8 cellular contexts compared by ENCODE assay signal in genomic region chr4:70704333-70705145, GRCh38. TPM values are rescaled to one million over a fixed set of nuclear protein-coding genes. Genes with fewer than 3 reads are reported as not detected.
DNase-seq lines count a peak whose midpoint lies in the region; ATAC-seq, FAIRE-seq and TF ChIP-seq lines count a peak whose summit lies in the region.

No MANE protein-coding gene starts in this region.

- peak overlapping the region; percentile 84 for H3K4me3 Mint-ChIP-seq in activated T-helper 2 cell treated with anti-CD3 and anti-CD28 coated beads, Interferon-gamma antibody, Interleukin-2, Interleukin-4, amounts not matched to agents 10 μg/mL and 5 μg/mL and 100 μg/mL, durations not matched to agents 14 hours and 24 hours and 36 hours (ENCODE audit: low read depth)
- peak overlapping the region; percentile 82 to 95 (median 93) for H3K4me3 Mint-ChIP-seq in naive thymus-derived CD4-positive, alpha-beta T cell

- peak overlapping the region; percentile 62 for H2AFZ ChIP-seq in fibroblast of lung (ENCODE audit: low read length)

- CTCF ChIA-PET in Panc1 (lab: Charles Lee), result interaction anchor here (0.6 to 0.8 kb wide), 4 partner anchors 25 to 963 kb away, joined by 3 to 6 read pairs (median 4); no protein-coding TSS in a partner anchor
- CTCF ChIA-PET in naive thymus-derived CD4-positive, alpha-beta T cell (lab: Charles Lee), result interaction anchor here (0.5 to 4.1 kb wide), 13 partner anchors 11 to 146 kb away, joined by 3 to 31 read pairs (median 3); partner anchors contain the start of gene UTP3

- H3K9me3 ChIP-seq in Panc1 (ENCODE audit: control insufficient read depth, insufficient read depth, low read depth, low read length), result no peaks in the 10 kb centered on the region
- H3K9me3 ChIP-seq in fibroblast of lung (ENCODE audit: control insufficient read depth, insufficient read depth, low read depth, low read length), result no peaks in the 10 kb centered on the region
- no peaks in the 10 kb centered on the region for H3K9me3 ChIP-seq in naive thymus-derived CD4-positive, alpha-beta T cell (ENCODE audit: control insufficient read depth in 2 of 3, low read length in 3 of 3)

- no peaks in the 10 kb centered on the region for H4K20me1 ChIP-seq in fibroblast of lung (ENCODE audit: control insufficient read depth, extremely low read depth, insufficient read depth, low read length)

- H3K36me3 ChIP-seq in Panc1 (ENCODE audit: control insufficient read depth, insufficient read depth, low read length) (no peaks in the 10 kb centered on the region), fibroblast of lung (ENCODE audit: control insufficient read depth, insufficient read depth, low read length) (no peaks in the 10 kb centered on the region)
- no peaks in the 10 kb centered on the region for H3K36me3 ChIP-seq in naive thymus-derived CD4-positive, alpha-beta T cell (ENCODE audit: control insufficient read depth in 2 of 3, insufficient read depth in 3 of 3, low read length in 3 of 3)

- no peaks in the 10 kb centered on the region for H3K9me3 Mint-ChIP-seq in activated T-helper 2 cell treated with anti-CD3 and anti-CD28 coated beads, Interferon-gamma antibody, Interleukin-2, Interleukin-4, amounts not matched to agents 10 μg/mL and 5 μg/mL and 100 μg/mL, durations not matched to agents 14 hours and 24 hours and 36 hours
- H3K9me3 Mint-ChIP-seq in naive thymus-derived CD4-positive, alpha-beta T cell, result no peaks in the 10 kb centered on the region

- H3K36me3 Mint-ChIP-seq in activated T-helper 2 cell treated with anti-CD3 and anti-CD28 coated beads, Interferon-gamma antibody, Interleukin-2, Interleukin-4, amounts not matched to agents 10 μg/mL and 5 μg/mL and 100 μg/mL, durations not matched to agents 14 hours and 24 hours and 36 hours (ENCODE audit: low read depth), result no peaks in the 10 kb centered on the region
- H3K36me3 Mint-ChIP-seq in naive thymus-derived CD4-positive, alpha-beta T cell, result no peaks in the 10 kb centered on the region

- H3K79me2 ChIP-seq in fibroblast of lung (ENCODE audit: control insufficient read depth, insufficient read depth, low read length), result peaks cover 30% of the 10 kb centered on the region

- peaks cover 27% of the 10 kb centered on the region for H3K4me1 Mint-ChIP-seq in activated T-helper 2 cell treated with anti-CD3 and anti-CD28 coated beads, Interferon-gamma antibody, Interleukin-2, Interleukin-4, amounts not matched to agents 10 μg/mL and 5 μg/mL and 100 μg/mL, durations not matched to agents 14 hours and 24 hours and 36 hours (ENCODE audit: low read depth)
- H3K4me1 Mint-ChIP-seq in naive thymus-derived CD4-positive, alpha-beta T cell, result peaks cover 17 to 43% (median 33%) of the 10 kb centered on the region in 7 donors

- H3K27ac ChIP-seq in Panc1 (ENCODE audit: low read length), result peak overlapping the region; percentile 87
- H3K27ac ChIP-seq in fibroblast of lung (ENCODE audit: insufficient read depth, low read length), result peak overlapping the region; percentile 91
- H3K27ac ChIP-seq in naive thymus-derived CD4-positive, alpha-beta T cell (ENCODE audit: low read depth, low read length), result peak overlapping the region; percentile 88
- peak overlapping the region; percentile 66 for H3K27ac ChIP-seq in temporal lobe (ENCODE audit: low read depth, low read length)

- H3K4me1 ChIP-seq in Panc1 (ENCODE audit: control insufficient read depth, insufficient read depth, low read length) (peaks cover 17% of the 10 kb centered on the region), fibroblast of lung (ENCODE audit: control insufficient read depth, extremely low read depth, insufficient read depth, low read length) (peaks cover 4% of the 10 kb centered on the region)
- peaks cover 12 to 18% of the 10 kb centered on the region in 2 donors for H3K4me1 ChIP-seq in naive thymus-derived CD4-positive, alpha-beta T cell (ENCODE audit: control insufficient read depth in 2 of 2, insufficient read depth in 2 of 2, low read length in 2 of 2)

- H3K9ac ChIP-seq in fibroblast of lung (ENCODE audit: insufficient read depth, low read length), result peak overlapping the region; percentile 81

- intact Hi-C loops in Panc1 (cut with micrococcal nuclease; ENCODE audit: unreplicated experiment), result loop anchor here (2.0 kb wide), 1 partner anchor 16 kb away; the partner anchor contains the start of gene UTP3
- intact Hi-C loops in activated T-helper 2 cell treated with anti-CD3 and anti-CD28 coated beads, Interferon-gamma antibody, Interleukin-2, Interleukin-4, amounts not matched to agents 10 μg/mL and 5 μg/mL and 100 μg/mL, durations not matched to agents 14 hours and 24 hours and 36 hours (cut with micrococcal nuclease), result loop anchor here (1.0 to 5.0 kb wide), 6 partner anchors 16 to 293 kb away; partner anchors contain the start of genes GRSF1, MOB1B and UTP3
- intact Hi-C loops in naive thymus-derived CD4-positive, alpha-beta T cell (cut with micrococcal nuclease), result loop anchor here (1.0 to 5.0 kb wide), 10 partner anchors 16 to 872 kb away; partner anchors contain the start of genes DCK (in 2 of the 2), GRSF1 (in 2 of the 2), MOB1B (in 2 of the 2) and UTP3 (in 2 of the 2)

- no peaks in the 10 kb centered on the region for H3K27me3 Mint-ChIP-seq in activated T-helper 2 cell treated with anti-CD3 and anti-CD28 coated beads, Interferon-gamma antibody, Interleukin-2, Interleukin-4, amounts not matched to agents 10 μg/mL and 5 μg/mL and 100 μg/mL, durations not matched to agents 14 hours and 24 hours and 36 hours (ENCODE audit: low read depth)
- H3K27me3 Mint-ChIP-seq in naive thymus-derived CD4-positive, alpha-beta T cell, result no peaks in the 10 kb centered on the region

- in situ Hi-C loops in Panc1 (cut with HindIII; ENCODE audit: low pct_unique_long_range_greater_than_20kb, low sequenced_read_pairs), result no loop called here

- ATAC-seq in GM21390 (IDR thresholded peaks at IDR 0.05; ENCODE audit: unreplicated experiment), result peak; percentile 66
- peak; percentile 89 for ATAC-seq in Panc1
- ATAC-seq in naive thymus-derived CD4-positive, alpha-beta T cell, result peak; percentile 67

- H3K27ac Mint-ChIP-seq in activated T-helper 2 cell treated with anti-CD3 and anti-CD28 coated beads, Interferon-gamma antibody, Interleukin-2, Interleukin-4, amounts not matched to agents 10 μg/mL and 5 μg/mL and 100 μg/mL, durations not matched to agents 14 hours and 24 hours and 36 hours, result peak overlapping the region; percentile 81
- peak overlapping the region; percentile 74 to 98 (median 93) for H3K27ac Mint-ChIP-seq in naive thymus-derived CD4-positive, alpha-beta T cell

- DNase-seq in DMS153 (lab: John Stamatoyannopoulos, UW) (peak; percentile 63), HTR-8/SVneo (ENCODE audit: insufficient read length, low spot score) (peak; percentile 57), Panc1 (ENCODE audit: low read depth, low spot score) (no peak), fibroblast of lung (ENCODE audit: low read depth in 2 of 2) (peak; percentile 68 to 81)
- DNase-seq in activated T-helper 2 cell treated with anti-CD3 and anti-CD28 coated beads, Interferon-gamma antibody, Interleukin-2, Interleukin-4, amounts not matched to agents 10 μg/mL and 5 μg/mL and 100 μg/mL, durations not matched to agents 14 hours and 24 hours and 36 hours (ENCODE audit: low spot score), result peak; percentile 40
- DNase-seq in naive thymus-derived CD4-positive, alpha-beta T cell, result peak; percentile 30 to 63 (median 44)

- no TSS peak for BruUV-seq in Panc1 (replicated peaks; lab: Mats Ljungman, UMichigan)

- FAIRE-seq in HTR-8/SVneo (lab: Jason Lieb, UNC), result no peak

- H3K4me3 ChIP-seq in Panc1 (ENCODE audit: low read depth in 2 of 2, low read length in 2 of 2) (peak overlapping the region; percentile 67 to 82), fibroblast of lung (replicated peaks in 1 of 4; ENCODE audit: control extremely low read depth in 1 of 4, insufficient read depth in 1 of 4, low read depth in 3 of 4, low read length in 4 of 4) (peak overlapping the region; percentile 64 to 71 (median 68))
- peak overlapping the region; percentile 87 for H3K4me3 ChIP-seq in naive thymus-derived CD4-positive, alpha-beta T cell (ENCODE audit: low read length)

- TF ChIP-seq CTCF in Panc1 (IDR thresholded peaks at IDR 0.05), result peak; percentile 71
- TF ChIP-seq CTCF in fibroblast of lung (conservative IDR thresholded peaks at IDR 0.05 in 1 of 2, IDR thresholded peaks at IDR 0.05 in 1 of 2; ENCODE audit: low read depth in 1 of 2, low read length in 2 of 2), result peak; percentile 27 to 30

- H3K27me3 ChIP-seq in Panc1 (ENCODE audit: control insufficient read depth, insufficient read depth, low read length) (no peaks in the 10 kb centered on the region), fibroblast of lung (ENCODE audit: control insufficient read depth, insufficient read depth, low read length) (no peaks in the 10 kb centered on the region)
- no peaks in the 10 kb centered on the region for H3K27me3 ChIP-seq in naive thymus-derived CD4-positive, alpha-beta T cell (ENCODE audit: control insufficient read depth in 2 of 2, insufficient read depth in 2 of 2, low read length in 2 of 2)

- POLR2A ChIA-PET in Panc1 (lab: Charles Lee), result interaction anchor here (0.6 to 0.9 kb wide), 2 partner anchors 13 to 33 kb away, joined by 4 to 7 read pairs; no protein-coding TSS in a partner anchor
- POLR2A ChIA-PET in naive thymus-derived CD4-positive, alpha-beta T cell (lab: Charles Lee), result interaction anchor here (0.6 to 11.3 kb wide), 15 partner anchors 11 to 306 kb away, joined by 3 to 174 read pairs (median 7); partner anchors contain the start of genes GRSF1, MOB1B, RUFY3 and UTP3

- H3K4me2 ChIP-seq in fibroblast of lung (ENCODE audit: extremely low read depth, insufficient read depth, low read length), result peak overlapping the region; percentile 95

RNA-seq across cellular contexts. Expression of gene UTP3, which starts 16.2 kb away (rescaled TPM):
- total RNA-seq in Panc1 (2021; ENCODE audit: unreplicated experiment), result 20.6 TPM
- polyA plus RNA-seq in Panc1 (2012; ENCODE audit: insufficient read length), result 25.7 TPM
- 44.1 and 46.3 TPM in 2 replicates for total RNA-seq in activated T-helper 2 cell treated with anti-CD3 and anti-CD28 coated beads, Interferon-gamma antibody, Interleukin-2, Interleukin-4, amounts not matched to agents 10 μg/mL and 5 μg/mL and 100 μg/mL, durations not matched to agents 14 hours and 24 hours and 36 hours
- total RNA-seq in fibroblast of lung, result 17.8 and 19.3 TPM in 2 replicates
- polyA plus RNA-seq in fibroblast of lung, result 20.4 and 26.9 TPM in 2 replicates
- polyA plus RNA-seq in fibroblast of lung (2012), result 38.7 and 49.8 TPM in 2 replicates
- polyA minus RNA-seq in fibroblast of lung (ENCODE audit: low replicate concordance), result 1.3 and 4.6 TPM in 2 replicates
- total RNA-seq in naive thymus-derived CD4-positive, alpha-beta T cell, result 10 to 100 TPM; 17.4 to 44.9 (median 36.5) TPM
- polyA plus RNA-seq in naive thymus-derived CD4-positive, alpha-beta T cell, result 10 to 100 TPM; 11.3 to 23.2 TPM
- total RNA-seq in temporal lobe, result 17.0 TPM

RNA-seq across cellular contexts. Expression of gene RUFY3, which starts 17.2 kb away (rescaled TPM):
- total RNA-seq in Panc1 (2021; ENCODE audit: unreplicated experiment), result 29.6 TPM
- 16.2 TPM for polyA plus RNA-seq in Panc1 (2012; ENCODE audit: insufficient read length)
- 20.5 and 22.3 TPM in 2 replicates for total RNA-seq in activated T-helper 2 cell treated with anti-CD3 and anti-CD28 coated beads, Interferon-gamma antibody, Interleukin-2, Interleukin-4, amounts not matched to agents 10 μg/mL and 5 μg/mL and 100 μg/mL, durations not matched to agents 14 hours and 24 hours and 36 hours
- 71.7 and 97.8 TPM in 2 replicates for total RNA-seq in fibroblast of lung
- polyA plus RNA-seq in fibroblast of lung, result 23.6 and 36.3 TPM in 2 replicates
- polyA plus RNA-seq in fibroblast of lung (2012), result 16.4 and 21.3 TPM in 2 replicates
- 6.6 and 10.0 TPM in 2 replicates for polyA minus RNA-seq in fibroblast of lung (ENCODE audit: low replicate concordance)
- 10 to 100 TPM; 17.3 to 41.2 (median 39.3) TPM for total RNA-seq in naive thymus-derived CD4-positive, alpha-beta T cell
- 1 to 10 TPM; 4.0 to 5.7 TPM for polyA plus RNA-seq in naive thymus-derived CD4-positive, alpha-beta T cell
- total RNA-seq in temporal lobe, result 387 TPM

RNA-seq across cellular contexts. Expression of gene JCHAIN, which starts 38.2 kb away (rescaled TPM):
- total RNA-seq in Panc1 (2021; ENCODE audit: unreplicated experiment) (0.36 TPM), fibroblast of lung (14.1 and 28.7 TPM in 2 replicates), temporal lobe (not detected)
- polyA plus RNA-seq in Panc1 (2012; ENCODE audit: insufficient read length), result not detected
- not detected in 2 replicates for total RNA-seq in activated T-helper 2 cell treated with anti-CD3 and anti-CD28 coated beads, Interferon-gamma antibody, Interleukin-2, Interleukin-4, amounts not matched to agents 10 μg/mL and 5 μg/mL and 100 μg/mL, durations not matched to agents 14 hours and 24 hours and 36 hours
- polyA plus RNA-seq in fibroblast of lung, result 9.3 and 11.3 TPM in 2 replicates
- 5.5 and 6.6 TPM in 2 replicates for polyA plus RNA-seq in fibroblast of lung (2012)
- 0.48 and 9.7 TPM in 2 replicates for polyA minus RNA-seq in fibroblast of lung (ENCODE audit: low replicate concordance)
- 100 to 1,000 TPM in 1 of 5 experiments, 10 to 100 TPM in 1, not detected in 3; 71.5 to 223 TPM for total RNA-seq in naive thymus-derived CD4-positive, alpha-beta T cell
- 1 to 10 TPM in 1 of 2 donors, under 1 TPM in 1; 0.81 to 2.3 TPM for polyA plus RNA-seq in naive thymus-derived CD4-positive, alpha-beta T cell
